1 cellular context compared by ENCODE assay signal in the genomic region with DNA sequence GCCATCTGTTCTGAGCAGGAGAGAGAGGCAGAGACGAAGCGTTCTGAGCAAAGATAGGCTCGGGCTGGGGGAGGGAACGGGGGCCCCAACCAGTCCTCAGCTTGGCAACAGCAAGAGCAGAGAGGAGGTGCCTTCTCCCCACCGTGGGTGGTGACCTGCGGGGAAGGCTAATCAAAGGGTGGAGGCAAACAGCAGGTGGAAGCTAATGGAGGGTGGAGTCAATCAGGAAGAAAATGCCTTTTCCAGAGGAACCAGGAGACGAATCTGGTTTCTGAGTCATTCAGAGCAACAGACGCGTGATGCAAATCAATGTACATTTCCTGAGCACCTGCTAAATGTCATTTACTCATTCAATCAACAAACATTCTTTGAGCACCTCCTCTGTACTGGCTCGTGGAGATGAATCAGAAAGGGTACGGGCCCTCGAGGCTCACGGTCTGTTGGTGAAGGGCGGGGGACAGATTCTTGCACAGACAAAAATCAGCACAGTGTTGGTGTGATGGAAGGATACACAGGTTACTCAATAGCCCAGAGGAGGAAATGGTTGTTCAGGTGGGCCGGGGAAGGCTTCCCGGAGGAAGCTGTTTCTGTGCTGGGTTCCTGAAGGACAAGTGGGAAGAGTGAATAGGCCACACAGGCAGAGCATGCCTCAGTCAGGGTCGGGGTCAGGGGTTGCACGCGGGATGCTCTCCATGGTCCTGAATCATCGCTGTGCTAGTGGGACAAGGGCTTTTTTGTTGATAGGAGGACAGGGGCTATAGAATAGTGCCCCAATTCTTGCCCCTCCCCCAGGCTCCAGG.
TF ChIP-seq lines count a peak whose summit lies in the region.

No MANE protein-coding gene starts in this region.

TF ChIP-seq in HepG2, 621 proteins besides CTCF, POLR2A, EP300 and RAD21 (continued from another document and continues in another):
- TF ChIP-seq, protein P1, sequence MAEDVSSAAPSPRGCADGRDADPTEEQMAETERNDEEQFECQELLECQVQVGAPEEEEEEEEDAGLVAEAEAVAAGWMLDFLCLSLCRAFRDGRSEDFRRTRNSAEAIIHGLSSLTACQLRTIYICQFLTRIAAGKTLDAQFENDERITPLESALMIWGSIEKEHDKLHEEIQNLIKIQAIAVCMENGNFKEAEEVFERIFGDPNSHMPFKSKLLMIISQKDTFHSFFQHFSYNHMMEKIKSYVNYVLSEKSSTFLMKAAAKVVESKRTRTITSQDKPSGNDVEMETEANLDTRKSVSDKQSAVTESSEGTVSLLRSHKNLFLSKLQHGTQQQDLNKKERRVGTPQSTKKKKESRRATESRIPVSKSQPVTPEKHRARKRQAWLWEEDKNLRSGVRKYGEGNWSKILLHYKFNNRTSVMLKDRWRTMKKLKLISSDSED (CRISPR knock-in tag; IDR thresholded peaks at IDR 0.05): no peak
- TF ChIP-seq MTA1 (CRISPR knock-in tag; IDR thresholded peaks at IDR 0.05; ENCODE audit: borderline replicate concordance) (no peak), FOXO4 (CRISPR knock-in tag; conservative IDR thresholded peaks at IDR 0.05) (no peak), ZHX2 (IDR thresholded peaks at IDR 0.05; ENCODE audit: low read depth) (no peak), ZHX2 (CRISPR knock-in tag; IDR thresholded peaks at IDR 0.05; ENCODE audit: borderline replicate concordance) (no peak; the same call in 1 of the 2 replicates), ZFP36L2 (CRISPR knock-in tag; IDR thresholded peaks at IDR 0.05) (peak; percentile 94), BRCA1 (CRISPR knock-in tag; IDR thresholded peaks at IDR 0.05) (peak; percentile 93; the same call in 1 of the 2 replicates), ZNF589 (CRISPR knock-in tag; conservative IDR thresholded peaks at IDR 0.05) (peak; percentile 93), HDAC2 (CRISPR knock-in tag; IDR thresholded peaks at IDR 0.05) (peak; percentile 90), ZNF160 (CRISPR knock-in tag; IDR thresholded peaks at IDR 0.05) (peak; percentile 83; the same call in 1 of the 2 replicates), ZNF577 (CRISPR knock-in tag; IDR thresholded peaks at IDR 0.05; ENCODE audit: borderline replicate concordance, low read depth) (no peak), ZMAT3 (CRISPR knock-in tag; conservative IDR thresholded peaks at IDR 0.05) (peak; percentile 88), ZNF781 (CRISPR knock-in tag; IDR thresholded peaks at IDR 0.05; ENCODE audit: borderline replicate concordance, not compliant biosample characterization) (peak; percentile 94), ETV5 (CRISPR knock-in tag; IDR thresholded peaks at IDR 0.05; ENCODE audit: borderline replicate concordance) (no peak), ZMYM3 (CRISPR knock-in tag; IDR thresholded peaks at IDR 0.05) (no peak), ZNF777 (CRISPR knock-in tag; IDR thresholded peaks at IDR 0.05) (0 out of 2 replicates have a peak, but pooled peaks have one; percentile 45), ZNF337 (CRISPR knock-in tag; IDR thresholded peaks at IDR 0.05; ENCODE audit: borderline replicate concordance, low read depth) (no peak), ZFP1 (CRISPR knock-in tag; IDR thresholded peaks at IDR 0.05) (no peak), MTA3 (CRISPR knock-in tag; IDR thresholded peaks at IDR 0.05) (no peak), RBFOX2 (IDR thresholded peaks at IDR 0.05; ENCODE audit: low read depth, low read length) (no peak), ISX (CRISPR knock-in tag; conservative IDR thresholded peaks at IDR 0.05) (0 out of 2 replicates have a peak, but pooled peaks have one; percentile 56), MXD3 (CRISPR knock-in tag; IDR thresholded peaks at IDR 0.05) (peak; percentile 94), BRF2 (CRISPR knock-in tag; IDR thresholded peaks at IDR 0.05) (no peak), ZNF460 (CRISPR knock-in tag; IDR thresholded peaks at IDR 0.05; ENCODE audit: borderline replicate concordance) (no peak), FOXK1 (CRISPR knock-in tag; IDR thresholded peaks at IDR 0.05; ENCODE audit: borderline replicate concordance, low read depth) (peak; percentile 77; the same call in 1 of the 2 replicates), NR3C1 (CRISPR knock-in tag; IDR thresholded peaks at IDR 0.05) (no peak), ATF4 (CRISPR knock-in tag; IDR thresholded peaks at IDR 0.05) (peak in 1 of 2 experiments; percentile 32; a peak in 1 of 4 replicates), SKI (IDR thresholded peaks at IDR 0.05; ENCODE audit: partially characterized antibody) (no peak), RERE (CRISPR knock-in tag; IDR thresholded peaks at IDR 0.05; ENCODE audit: low read depth) (no peak), ZNF414 (CRISPR knock-in tag; IDR thresholded peaks at IDR 0.05) (no peak), ZNF256 (CRISPR knock-in tag; conservative IDR thresholded peaks at IDR 0.05) (peak; percentile 91; the same call in 1 of the 2 replicates), ZNF570 (CRISPR knock-in tag; IDR thresholded peaks at IDR 0.05; ENCODE audit: borderline replicate concordance) (no peak), ZNF556 (CRISPR knock-in tag; IDR thresholded peaks at IDR 0.05; ENCODE audit: borderline replicate concordance) (no peak)
- TF ChIP-seq, protein P2, sequence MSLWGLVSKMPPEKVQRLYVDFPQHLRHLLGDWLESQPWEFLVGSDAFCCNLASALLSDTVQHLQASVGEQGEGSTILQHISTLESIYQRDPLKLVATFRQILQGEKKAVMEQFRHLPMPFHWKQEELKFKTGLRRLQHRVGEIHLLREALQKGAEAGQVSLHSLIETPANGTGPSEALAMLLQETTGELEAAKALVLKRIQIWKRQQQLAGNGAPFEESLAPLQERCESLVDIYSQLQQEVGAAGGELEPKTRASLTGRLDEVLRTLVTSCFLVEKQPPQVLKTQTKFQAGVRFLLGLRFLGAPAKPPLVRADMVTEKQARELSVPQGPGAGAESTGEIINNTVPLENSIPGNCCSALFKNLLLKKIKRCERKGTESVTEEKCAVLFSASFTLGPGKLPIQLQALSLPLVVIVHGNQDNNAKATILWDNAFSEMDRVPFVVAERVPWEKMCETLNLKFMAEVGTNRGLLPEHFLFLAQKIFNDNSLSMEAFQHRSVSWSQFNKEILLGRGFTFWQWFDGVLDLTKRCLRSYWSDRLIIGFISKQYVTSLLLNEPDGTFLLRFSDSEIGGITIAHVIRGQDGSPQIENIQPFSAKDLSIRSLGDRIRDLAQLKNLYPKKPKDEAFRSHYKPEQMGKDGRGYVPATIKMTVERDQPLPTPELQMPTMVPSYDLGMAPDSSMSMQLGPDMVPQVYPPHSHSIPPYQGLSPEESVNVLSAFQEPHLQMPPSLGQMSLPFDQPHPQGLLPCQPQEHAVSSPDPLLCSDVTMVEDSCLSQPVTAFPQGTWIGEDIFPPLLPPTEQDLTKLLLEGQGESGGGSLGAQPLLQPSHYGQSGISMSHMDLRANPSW (CRISPR knock-in tag; IDR thresholded peaks at IDR 0.05; ENCODE audit: borderline replicate concordance): no peak
